ENCODE assay signal across 10 cellular contexts in the genomic region with DNA sequence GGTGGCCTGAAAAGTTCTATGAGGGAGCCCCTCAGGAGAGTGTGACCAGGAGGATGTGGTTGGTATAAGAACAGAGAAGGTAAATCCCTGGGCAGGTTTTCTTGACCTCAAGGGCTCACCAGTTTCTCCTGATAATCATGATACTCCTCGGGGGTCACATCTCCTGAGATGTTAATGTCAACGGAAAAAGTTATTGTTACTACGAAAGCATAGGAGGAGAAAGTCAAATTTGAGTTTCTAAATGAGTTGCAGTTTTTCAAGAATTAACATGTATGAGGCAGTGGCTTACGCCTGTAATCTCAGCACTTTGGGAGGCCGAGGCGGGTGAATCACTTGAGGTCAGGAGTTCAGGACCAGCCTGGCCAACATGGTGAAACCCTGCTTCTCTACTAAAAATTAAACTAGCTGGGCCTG. TPM values are rescaled to one million over a fixed set of nuclear protein-coding genes. Genes with fewer than 3 reads are reported as not detected.
DNase-seq lines count a peak whose midpoint lies in the region; ATAC-seq lines count a peak whose summit lies in the region.
"Had no signal": no experiment of that assay in that cellular context is flagged by ENCODE, and none has a peak within 500 bp of the region (broad histone marks: within the 10 kb centered on the region; RNA-seq: fewer than 3 reads in every experiment).

No MANE protein-coding gene starts in this region.

- H3K36me3 Mint-ChIP-seq in activated CD4-positive, alpha-beta T cell treated with anti-CD3 and anti-CD28 coated beads, Interleukin-2, amount 10 ng/mL, durations not matched to agents 24 days and 14 days (ENCODE audit: low read depth) = peaks cover 25% of the 10 kb centered on the region
- H3K36me3 Mint-ChIP-seq in activated CD4-positive, alpha-beta memory T cell treated with anti-CD3 and anti-CD28 coated beads for 36 hours = peaks cover 18% of the 10 kb centered on the region

- H3K27ac Mint-ChIP-seq in activated CD4-positive, alpha-beta T cell treated with anti-CD3 and anti-CD28 coated beads, Interleukin-2, amount 10 ng/mL, durations not matched to agents 24 days and 14 days = peak overlapping the region; percentile 92
- peak overlapping the region; percentile 81 for H3K27ac Mint-ChIP-seq in activated CD4-positive, alpha-beta memory T cell treated with anti-CD3 and anti-CD28 coated beads for 36 hours

- ATAC-seq in HG02610 (IDR thresholded peaks at IDR 0.05; ENCODE audit: unreplicated experiment) = peak; percentile 67
- ATAC-seq in HG02840 (IDR thresholded peaks at IDR 0.05; ENCODE audit: low FRiP score, unreplicated experiment) = no peak

- no peaks in the 10 kb centered on the region for H3K9me3 Mint-ChIP-seq in activated CD4-positive, alpha-beta T cell treated with anti-CD3 and anti-CD28 coated beads, Interleukin-2, amount 10 ng/mL, durations not matched to agents 24 days and 14 days
- H3K9me3 Mint-ChIP-seq in activated CD4-positive, alpha-beta memory T cell treated with anti-CD3 and anti-CD28 coated beads for 36 hours = no peaks in the 10 kb centered on the region

- H3K4me1 Mint-ChIP-seq in activated CD4-positive, alpha-beta T cell treated with anti-CD3 and anti-CD28 coated beads, Interleukin-2, amount 10 ng/mL, durations not matched to agents 24 days and 14 days = peaks cover 45% of the 10 kb centered on the region
- H3K4me1 Mint-ChIP-seq in activated CD4-positive, alpha-beta memory T cell treated with anti-CD3 and anti-CD28 coated beads for 36 hours (ENCODE audit: low read depth) = peaks cover 36% of the 10 kb centered on the region

- no peaks in the 10 kb centered on the region for H3K27me3 Mint-ChIP-seq in activated CD4-positive, alpha-beta T cell treated with anti-CD3 and anti-CD28 coated beads, Interleukin-2, amount 10 ng/mL, durations not matched to agents 24 days and 14 days
- no peaks in the 10 kb centered on the region for H3K27me3 Mint-ChIP-seq in activated CD4-positive, alpha-beta memory T cell treated with anti-CD3 and anti-CD28 coated beads for 36 hours

- DNase-seq in activated CD4-positive, alpha-beta T cell treated with anti-CD3 and anti-CD28 coated beads, Interleukin-2, amount 10 ng/mL, durations not matched to agents 24 days and 14 days = peak; percentile 75
- DNase-seq in activated CD4-positive, alpha-beta T cell treated with anti-CD3 and anti-CD28 coated beads for 4 hours = no peak
- peak; percentile 84 for DNase-seq in activated CD4-positive, alpha-beta memory T cell treated with anti-CD3 and anti-CD28 coated beads for 36 hours
- peak; percentile 20 to 40 for DNase-seq in stimulated activated CD4-positive, alpha-beta T cell treated with anti-CD3 and anti-CD28 coated beads, Interleukin-4, amount 100 ng/mL, for 48 hours (ENCODE audit: low read depth in 2 of 2)
- no peak for DNase-seq in DMS 273 (lab: John Stamatoyannopoulos, UW; ENCODE audit: unreplicated experiment)
- DNase-seq in SHP77 treated with DMSO at 0.1 percent for 48 hours (lab: John Stamatoyannopoulos, UW) = no peak
- DNase-seq: left colon, posterior cingulate gyrus had no signal

- H3K4me3 Mint-ChIP-seq in activated CD4-positive, alpha-beta T cell treated with anti-CD3 and anti-CD28 coated beads, Interleukin-2, amount 10 ng/mL, durations not matched to agents 24 days and 14 days = peak overlapping the region; percentile 71
- peak overlapping the region; percentile 31 for H3K4me3 Mint-ChIP-seq in activated CD4-positive, alpha-beta memory T cell treated with anti-CD3 and anti-CD28 coated beads for 36 hours

- CTCF ChIA-PET in activated CD4-positive, alpha-beta memory T cell treated with anti-CD3 and anti-CD28 coated beads for 36 hours (lab: Charles Lee) = interaction anchor here (1.1 to 6.9 kb wide), 4 partner anchors 26 to 335 kb away, joined by 3 to 42 read pairs (median 22); partner anchors contain the start of gene RRBP1

- POLR2A ChIA-PET in activated CD4-positive, alpha-beta memory T cell treated with anti-CD3 and anti-CD28 coated beads for 36 hours (lab: Charles Lee) = interaction anchor here (1.0 to 2.2 kb wide), 6 partner anchors 24 to 97 kb away, joined by 3 to 13 read pairs (median 4); no protein-coding TSS in a partner anchor

- intact Hi-C loops in activated CD4-positive, alpha-beta T cell treated with anti-CD3 and anti-CD28 coated beads, Interleukin-2, amount 10 ng/mL, durations not matched to agents 24 days and 14 days (cut with micrococcal nuclease) = loop anchor here (1.0 to 10.0 kb wide), 9 partner anchors 23 to 1260 kb away; partner anchors contain the start of genes BFSP1, MGME1 and SNRPB2
- intact Hi-C loops in activated CD4-positive, alpha-beta memory T cell treated with anti-CD3 and anti-CD28 coated beads for 36 hours (cut with micrococcal nuclease) = loop anchor here (1.0 to 5.0 kb wide), 9 partner anchors 24 to 487 kb away; partner anchors contain the start of genes RRBP1 and SNX5

RNA-seq across cellular contexts. Expression of gene MGME1, which starts 23.4 kb away (rescaled TPM):
- 32.7 and 34.3 TPM in 2 replicates for total RNA-seq in activated CD4-positive, alpha-beta T cell treated with anti-CD3 and anti-CD28 coated beads, Interleukin-2, amount 10 ng/mL, durations not matched to agents 24 days and 14 days
- total RNA-seq in activated CD4-positive, alpha-beta memory T cell treated with anti-CD3 and anti-CD28 coated beads for 36 hours = 10 to 100 TPM; 31.0 to 34.7 TPM

RNA-seq across cellular contexts. Expression of gene SNX5, which starts 23.6 kb away (rescaled TPM):
- 230 and 240 TPM in 2 replicates for total RNA-seq in activated CD4-positive, alpha-beta T cell treated with anti-CD3 and anti-CD28 coated beads, Interleukin-2, amount 10 ng/mL, durations not matched to agents 24 days and 14 days
- 100 to 1,000 TPM; 234 to 256 TPM for total RNA-seq in activated CD4-positive, alpha-beta memory T cell treated with anti-CD3 and anti-CD28 coated beads for 36 hours

Comparison
In these comparisons a context has a peak if more than half of its experiments do, and no peak if none do; other contexts are left out.
1. DNase-seq: peak in activated CD4-positive, alpha-beta T cell treated with anti-CD3 and anti-CD28 coated beads, Interleukin-2, amount 10 ng/mL, durations not matched to agents 24 days and 14 days (single experiment), activated CD4-positive, alpha-beta memory T cell treated with anti-CD3 and anti-CD28 coated beads for 36 hours (single experiment) and stimulated activated CD4-positive, alpha-beta T cell treated with anti-CD3 and anti-CD28 coated beads, Interleukin-4, amount 100 ng/mL, for 48 hours (2 of 2); none in activated CD4-positive, alpha-beta T cell treated with anti-CD3 and anti-CD28 coated beads for 4 hours (0 of 2), DMS 273 (single experiment) and SHP77 treated with DMSO at 0.1 percent for 48 hours (single experiment).